Comparison of ENCODE assay signal across 21 cellular contexts in the genomic region with DNA sequence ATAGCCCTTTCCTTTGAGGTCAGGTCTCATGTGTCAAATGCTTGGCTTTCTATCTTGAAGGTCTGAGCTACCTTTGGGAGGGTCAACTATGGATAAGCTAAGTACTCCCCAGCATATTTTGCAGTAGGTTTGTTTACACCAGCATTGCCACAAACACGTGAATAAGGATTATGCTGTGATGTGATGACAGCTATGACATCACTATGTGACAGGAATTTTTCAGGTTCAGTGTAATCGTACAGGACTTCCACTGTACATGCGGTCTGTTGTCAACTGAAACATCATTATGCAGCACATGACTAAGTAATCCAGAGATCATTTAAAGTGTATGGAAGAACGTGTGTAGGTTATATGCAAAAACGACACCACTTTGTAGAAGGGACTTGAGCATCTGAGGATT.
"Had no signal": no experiment of that assay in that cellular context is flagged by ENCODE, and none has a peak within 500 bp of the region (broad histone marks: within the 10 kb centered on the region; RNA-seq: fewer than 3 reads in every experiment).

No MANE protein-coding gene starts in this region.

- DNase-seq: cortex of kidney; effector memory CD8-positive, alpha-beta T cell; hypothalamus; immature natural killer cell; left ventricle myocardium superior; lower lobe of right lung; natural killer cell; sigmoid colon; stimulated activated CD4-positive, alpha-beta T cell treated with anti-CD3 and anti-CD28 coated beads, Interleukin-2, amount 100 ng/mL, for 24 hours; stimulated activated CD4-positive, alpha-beta T cell treated with anti-CD3 and anti-CD28 coated beads, Interleukin-4, amount 100 ng/mL, for 24 hours; stimulated activated naive CD8-positive, alpha-beta T cell treated with anti-CD3 and anti-CD28 coated beads, Interleukin-15, Interleukin-2, amounts not matched to agents 100 U/mL and 50 U/mL, for 24 hours; substantia nigra; testis; tibial artery; uterus had no signal

- H3K4me3 ChIP-seq: lower lobe of right lung, right atrium auricular region, sigmoid colon, testis, tibial artery, uterus had no signal

- H3K27me3 ChIP-seq: right atrium auricular region, sigmoid colon, testis, uterus had no signal

- H3K9ac ChIP-seq: parathyroid adenoma had no signal

- H3K9me3 ChIP-seq: lower lobe of right lung, neutrophil, right atrium auricular region, sigmoid colon, testis, tibial artery, uterus had no signal

- ATAC-seq: effector memory CD8-positive, alpha-beta T cell; left ventricle myocardium superior; natural killer cell; stimulated activated memory B cell treated with anti-CD40 and anti-IgM and Interleukin-4, amounts not matched to agents 10 μg/mL and 1 μg/mL and 100 μg/mL, for 72 hours; stimulated activated naive CD8-positive, alpha-beta T cell treated with anti-CD3 and anti-CD28 coated beads, Interleukin-15, Interleukin-2, amounts not matched to agents 100 U/mL and 50 U/mL, for 24 hours had no signal

- H3K4me1 ChIP-seq: right atrium auricular region, sigmoid colon, testis, tibial artery, uterus had no signal

- H3K27ac ChIP-seq: lower lobe of right lung, right atrium auricular region, sigmoid colon, testis, tibial artery, uterus had no signal

- H3K36me3 ChIP-seq: lower lobe of right lung, neutrophil, right atrium auricular region, sigmoid colon, tibial artery, uterus had no signal

- FAIRE-seq: frontal cortex, keratinocyte had no signal
